ENCODE assay signal across 1 cellular context in genomic region chr13:77326905-77327604, GRCh38.
TF ChIP-seq lines count a peak whose summit lies in the region.

TSS of gene MYCBP2 (minus strand) at chr13:77327094. CDS start at chr13:77326775, 319 bp downstream.

TF ChIP-seq in GM12878, 131 proteins besides CTCF, POLR2A, EP300 and RAD21 (continued from another document and continues in another):
- peak; percentile 36 for TF ChIP-seq BCL3 (IDR thresholded peaks at IDR 0.05; ENCODE audit: borderline replicate concordance, insufficient read depth, low read depth, low read length, poor library complexity, severe bottlenecking)
- TF ChIP-seq DPF2 (IDR thresholded peaks at IDR 0.05) = no peak
- no peak for TF ChIP-seq BCLAF1 (IDR thresholded peaks at IDR 0.05)
- peak; percentile 80 to 87 for TF ChIP-seq IKZF2 (IDR thresholded peaks at IDR 0.05)
- TF ChIP-seq YY1 (IDR thresholded peaks at IDR 0.05; ENCODE audit: low read depth, low read length) = peak; percentile 87
- peak; percentile 83 for TF ChIP-seq ZNF24 (IDR thresholded peaks at IDR 0.05)
- peak; percentile 66 for TF ChIP-seq EED (IDR thresholded peaks at IDR 0.05; ENCODE audit: low read depth)
- peak; percentile 11 for TF ChIP-seq E4F1 (IDR thresholded peaks at IDR 0.05; ENCODE audit: borderline replicate concordance, partially characterized antibody)
- no peak for TF ChIP-seq CREB1 (IDR thresholded peaks at IDR 0.05; ENCODE audit: low read depth)
- peak; percentile 78 for TF ChIP-seq CBFB (IDR thresholded peaks at IDR 0.05; ENCODE audit: low read depth)
- no peak; the same call in 1 of the 2 replicates for TF ChIP-seq JUND (IDR thresholded peaks at IDR 0.05; ENCODE audit: low read depth, low read length)
- no peak for TF ChIP-seq ZNF217 (IDR thresholded peaks at IDR 0.05)
- no peak for TF ChIP-seq ZBTB11 (CRISPR knock-in tag; IDR thresholded peaks at IDR 0.05)
- peak; percentile 77 for TF ChIP-seq SIN3A (IDR thresholded peaks at IDR 0.05; ENCODE audit: low read depth, low read length)
- TF ChIP-seq YBX1 (IDR thresholded peaks at IDR 0.05) = no peak
- TF ChIP-seq MTA3 (IDR thresholded peaks at IDR 0.05; ENCODE audit: borderline replicate concordance, low read length) = no peak
- peak; percentile 60; the same call in 1 of the 2 replicates for TF ChIP-seq CHD1 (IDR thresholded peaks at IDR 0.05; ENCODE audit: low read depth, low read length)
- TF ChIP-seq ZNF384 (IDR thresholded peaks at IDR 0.05; ENCODE audit: borderline replicate concordance, low read depth, low read length) = no peak
- TF ChIP-seq CEBPZ (IDR thresholded peaks at IDR 0.05; ENCODE audit: low read depth, low read length) = no peak
- TF ChIP-seq SMARCA5 (IDR thresholded peaks at IDR 0.05) = no peak; the same call in 1 of the 2 replicates
- TF ChIP-seq ELK1 (IDR thresholded peaks at IDR 0.05; ENCODE audit: low read depth, low read length) = peak; percentile 13; the same call in 1 of the 2 replicates
- no peak for TF ChIP-seq CHD4 (IDR thresholded peaks at IDR 0.05)
- no peak for TF ChIP-seq CBX3 (IDR thresholded peaks at IDR 0.05; ENCODE audit: borderline replicate concordance, low read depth)
- TF ChIP-seq CREM (IDR thresholded peaks at IDR 0.05; ENCODE audit: low read depth) = peak; percentile 86
- peak; percentile 21; the same call in 1 of the 2 replicates for TF ChIP-seq BACH1 (IDR thresholded peaks at IDR 0.05; ENCODE audit: borderline replicate concordance)
- TF ChIP-seq TCF3 (IDR thresholded peaks at IDR 0.05; ENCODE audit: borderline replicate concordance, insufficient read depth, low read depth, low read length) = no peak
- no peak for TF ChIP-seq PAX8 (IDR thresholded peaks at IDR 0.05)
- TF ChIP-seq SP1 (IDR thresholded peaks at IDR 0.05; ENCODE audit: low read depth, low read length) = peak; percentile 97
- no peak for TF ChIP-seq HDAC2 (IDR thresholded peaks at IDR 0.05)
- no peak for TF ChIP-seq RCOR1 (conservative IDR thresholded peaks at IDR 0.05; ENCODE audit: low read depth, low read length)
- TF ChIP-seq ZBED1 (IDR thresholded peaks at IDR 0.05; ENCODE audit: borderline replicate concordance) = peak; percentile 71; the same call in 1 of the 2 replicates
- 0 out of 2 replicates have a peak, but pooled peaks have one; percentile 51 for TF ChIP-seq MEF2A (IDR thresholded peaks at IDR 0.05; ENCODE audit: insufficient read depth, low read depth, low read length)
- no peak for TF ChIP-seq JUNB (IDR thresholded peaks at IDR 0.05)
- TF ChIP-seq GABPA (IDR thresholded peaks at IDR 0.05; ENCODE audit: low read depth) = no peak
- no peak for TF ChIP-seq HSF1 (IDR thresholded peaks at IDR 0.05; ENCODE audit: low read depth, low read length)
- no peak for TF ChIP-seq KLF5 (IDR thresholded peaks at IDR 0.05; ENCODE audit: partially characterized antibody)
- no peak for TF ChIP-seq E2F4 (IDR thresholded peaks at IDR 0.05; ENCODE audit: low read depth, low read length)
- peak; percentile 43; the same call in 1 of the 2 replicates for TF ChIP-seq ZBTB40 (IDR thresholded peaks at IDR 0.05; ENCODE audit: borderline replicate concordance)
- no peak for TF ChIP-seq FOXK2 (IDR thresholded peaks at IDR 0.05)
